In the genomic region with DNA sequence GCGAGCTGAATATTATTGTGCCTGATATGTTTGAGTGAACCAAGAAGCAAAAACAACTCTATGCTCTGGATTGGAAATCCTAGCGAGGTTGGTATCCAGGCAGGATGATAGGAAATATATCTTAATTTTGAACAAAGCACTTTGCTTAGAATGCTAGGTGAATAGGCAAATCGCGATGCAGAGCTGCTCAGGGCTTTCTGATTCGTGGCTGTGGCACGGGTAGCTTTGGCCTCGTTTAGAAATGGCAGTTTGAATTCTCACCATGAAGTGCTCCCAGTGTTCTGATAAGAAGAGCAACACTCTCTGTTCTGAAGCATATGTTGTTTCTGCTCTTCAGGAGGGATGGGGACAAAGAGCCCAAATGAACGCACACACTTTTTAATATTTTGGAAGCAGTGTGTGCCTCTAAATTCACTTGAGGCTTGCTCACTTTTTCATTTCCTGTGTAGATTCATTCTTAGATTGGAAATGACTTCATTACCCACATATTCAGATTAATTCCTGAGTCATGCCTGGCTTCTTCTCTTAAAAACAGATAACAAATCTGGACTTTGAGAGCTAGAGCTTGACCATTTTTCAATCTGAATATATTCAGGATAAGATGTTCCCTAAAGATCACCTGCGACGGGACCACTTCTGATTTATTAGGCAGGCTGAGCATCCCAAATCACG, we compare ENCODE assay signal across 14 cellular contexts.
DNase-seq lines count a peak whose midpoint lies in the region; ATAC-seq and TF ChIP-seq lines count a peak whose summit lies in the region.
"Had no signal": no experiment of that assay in that cellular context is flagged by ENCODE, and none has a peak within 500 bp of the region (broad histone marks: within the 10 kb centered on the region; RNA-seq: fewer than 3 reads in every experiment).

No MANE protein-coding gene starts in this region.

- H3K27me3 ChIP-seq in foreskin keratinocyte = peaks cover 2% of the 10 kb centered on the region
- no peaks in the 10 kb centered on the region for H3K27me3 ChIP-seq in prostate gland (replicated peaks; ENCODE audit: insufficient read depth)
- H3K27me3 ChIP-seq: Peyer's patch, upper lobe of right lung had no signal

- H3K9me3 ChIP-seq in prostate gland = no peaks in the 10 kb centered on the region
- H3K9me3 ChIP-seq: Peyer's patch, upper lobe of right lung had no signal

- H3K36me3 ChIP-seq in prostate gland = no peaks in the 10 kb centered on the region
- H3K36me3 ChIP-seq: Peyer's patch, upper lobe of right lung had no signal

- no peak overlapping the region for H3K27ac Mint-ChIP-seq in activated naive CD4-positive, alpha-beta T cell treated with anti-CD3 and anti-CD28 coated beads, Interleukin-2, amount 50 U/mL, for 72 hours
- H3K27ac Mint-ChIP-seq in activated T-helper 17 cell treated with anti-CD3 and anti-CD28 coated beads, Interleukin-2, amount 50 U/mL, for 72 hours = no peak overlapping the region
- H3K27ac Mint-ChIP-seq: B cell; natural killer cell treated with Interleukin-12 subunit alpha and Interleukin-12 subunit beta and Interleukin-15 and Interleukin-18, amount 100 ng/mL, for 72 hours had no signal

- H3K27ac ChIP-seq in foreskin keratinocyte (no peak overlapping the region), prostate gland (no peak overlapping the region)
- H3K27ac ChIP-seq: HL-60, Peyer's patch, upper lobe of right lung had no signal

- H3K4me1 ChIP-seq in foreskin keratinocyte (peaks cover 21% of the 10 kb centered on the region), prostate gland (replicated peaks) (no peaks in the 10 kb centered on the region)
- H3K4me1 ChIP-seq: Peyer's patch had no signal

- H3K27me3 Mint-ChIP-seq in activated T-helper 17 cell treated with anti-CD3 and anti-CD28 coated beads, Interleukin-2, amount 50 U/mL, for 72 hours = peaks cover 4% of the 10 kb centered on the region

- TF ChIP-seq CTCF in foreskin keratinocyte (conservative IDR thresholded peaks at IDR 0.05) (no peak), prostate gland (IDR thresholded peaks at IDR 0.05) (no peak)

- peaks cover 5 to 32% of the 10 kb centered on the region in 2 donors for H3K36me3 Mint-ChIP-seq in activated naive CD4-positive, alpha-beta T cell treated with anti-CD3 and anti-CD28 coated beads, Interleukin-2, amount 50 U/mL, for 72 hours
- no peaks in the 10 kb centered on the region for H3K36me3 Mint-ChIP-seq in activated T-helper 17 cell treated with anti-CD3 and anti-CD28 coated beads, Interleukin-2, amount 50 U/mL, for 72 hours (ENCODE audit: low read depth)

- peak; percentile 83 to 84 for ATAC-seq in activated naive CD4-positive, alpha-beta T cell treated with anti-CD3 and anti-CD28 coated beads, Interleukin-2, amount 50 U/mL, for 72 hours
- peak; percentile 90 for ATAC-seq in activated T-helper 17 cell treated with anti-CD3 and anti-CD28 coated beads, Interleukin-2, amount 50 U/mL, for 72 hours (replicated peaks)
- ATAC-seq in foreskin keratinocyte = no peak
- ATAC-seq: natural killer cell treated with Interleukin-12 subunit alpha and Interleukin-12 subunit beta and Interleukin-15 and Interleukin-18, amount 100 ng/mL, for 72 hours; upper lobe of right lung had no signal

- H3K9me3 Mint-ChIP-seq in activated naive CD4-positive, alpha-beta T cell treated with anti-CD3 and anti-CD28 coated beads, Interleukin-2, amount 50 U/mL, for 72 hours = peaks cover 5 to 47% of the 10 kb centered on the region in 2 donors
- no peaks in the 10 kb centered on the region for H3K9me3 Mint-ChIP-seq in activated T-helper 17 cell treated with anti-CD3 and anti-CD28 coated beads, Interleukin-2, amount 50 U/mL, for 72 hours

- H3K4me1 Mint-ChIP-seq in activated T-helper 17 cell treated with anti-CD3 and anti-CD28 coated beads, Interleukin-2, amount 50 U/mL, for 72 hours = peaks cover 11% of the 10 kb centered on the region
- H3K4me1 Mint-ChIP-seq: B cell had no signal

- TF ChIP-seq POLR2A in prostate gland (IDR thresholded peaks at IDR 0.05) = no peak

- H3K4me3 Mint-ChIP-seq in activated T-helper 17 cell treated with anti-CD3 and anti-CD28 coated beads, Interleukin-2, amount 50 U/mL, for 72 hours = peak overlapping the region; percentile 37
- H3K4me3 Mint-ChIP-seq: B cell; natural killer cell treated with Interleukin-12 subunit alpha and Interleukin-12 subunit beta and Interleukin-15 and Interleukin-18, amount 100 ng/mL, for 72 hours had no signal

- H3K4me3 ChIP-seq in prostate gland = no peak overlapping the region
- H3K4me3 ChIP-seq: Peyer's patch, upper lobe of right lung had no signal

- intact Hi-C loops in prostate gland (cut with DNase I) = no loop called here

- 77% methylated on average over 11 of the region's 11 CpGs for WGBS in prostate gland

- DNase-seq in activated naive CD4-positive, alpha-beta T cell treated with anti-CD3 and anti-CD28 coated beads, Interleukin-2, amount 50 U/mL, for 72 hours (ENCODE audit: low spot score in 2 of 2) = peak in 1 of 2 donors; percentile 3
- DNase-seq in activated naive CD4-positive, alpha-beta T cell (lab: John Stamatoyannopoulos, UW) = no peak
- DNase-seq in foreskin keratinocyte = peak; percentile 20 to 62
- no peak for DNase-seq in effector CD8-positive, alpha-beta T cell (lab: John Stamatoyannopoulos, UW)
- DNase-seq in central memory CD4-positive, alpha-beta T cell = no peak
- DNase-seq in NCI-H2107 (lab: John Stamatoyannopoulos, UW) = no peak
- DNase-seq in prostate gland (ENCODE audit: low spot score) = no peak
- DNase-seq: NCI-H2227 treated with DMSO at 0.1 percent for 48 hours, Peyer's patch, upper lobe of right lung had no signal

Comparison
In these comparisons a context has a peak if more than half of its experiments do, and no peak if none do; other contexts are left out.
1. DNase-seq: peak in foreskin keratinocyte (2 of 2); none in activated naive CD4-positive, alpha-beta T cell (0 of 4), effector CD8-positive, alpha-beta T cell (single experiment), central memory CD4-positive, alpha-beta T cell (single experiment), NCI-H2107 (single experiment) and prostate gland (single experiment).